Comparison of ENCODE assay signal across 1 cellular context in genomic region chr15:81529444-81529950, GRCh38.
TF ChIP-seq lines count a peak whose summit lies in the region.

No MANE protein-coding gene starts in this region.

TF ChIP-seq in SK-N-SH treated with all-trans-retinoic acid at 6 μM for 48 hours, 23 proteins besides CTCF, POLR2A, EP300 and RAD21 (continued from another document):
- TF ChIP-seq, protein P1, sequence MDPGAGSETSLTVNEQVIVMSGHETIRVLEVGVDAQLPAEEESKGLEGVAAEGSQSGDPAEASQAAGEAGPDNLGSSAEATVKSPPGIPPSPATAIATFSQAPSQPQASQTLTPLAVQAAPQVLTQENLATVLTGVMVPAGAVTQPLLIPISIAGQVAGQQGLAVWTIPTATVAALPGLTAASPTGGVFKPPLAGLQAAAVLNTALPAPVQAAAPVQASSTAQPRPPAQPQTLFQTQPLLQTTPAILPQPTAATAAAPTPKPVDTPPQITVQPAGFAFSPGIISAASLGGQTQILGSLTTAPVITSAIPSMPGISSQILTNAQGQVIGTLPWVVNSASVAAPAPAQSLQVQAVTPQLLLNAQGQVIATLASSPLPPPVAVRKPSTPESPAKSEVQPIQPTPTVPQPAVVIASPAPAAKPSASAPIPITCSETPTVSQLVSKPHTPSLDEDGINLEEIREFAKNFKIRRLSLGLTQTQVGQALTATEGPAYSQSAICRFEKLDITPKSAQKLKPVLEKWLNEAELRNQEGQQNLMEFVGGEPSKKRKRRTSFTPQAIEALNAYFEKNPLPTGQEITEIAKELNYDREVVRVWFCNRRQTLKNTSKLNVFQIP (CRISPR knock-in tag; IDR thresholded peaks at IDR 0.05; ENCODE audit: borderline replicate concordance, low read depth), result no peak
- TF ChIP-seq PATZ1 (CRISPR knock-in tag; IDR thresholded peaks at IDR 0.05; ENCODE audit: borderline replicate concordance), result no peak
- TF ChIP-seq TCF4 (CRISPR knock-in tag; IDR thresholded peaks at IDR 0.05; ENCODE audit: borderline replicate concordance), result no peak
- no peak for TF ChIP-seq TSHZ2 (CRISPR knock-in tag; IDR thresholded peaks at IDR 0.05)
- TF ChIP-seq ZNF8 (CRISPR knock-in tag; IDR thresholded peaks at IDR 0.05), result no peak
- TF ChIP-seq ZFP3 (CRISPR knock-in tag; IDR thresholded peaks at IDR 0.05), result no peak
- no peak for TF ChIP-seq PPARA (CRISPR knock-in tag; IDR thresholded peaks at IDR 0.05; ENCODE audit: borderline replicate concordance)
- TF ChIP-seq ISL1 (CRISPR knock-in tag; IDR thresholded peaks at IDR 0.05), result no peak
- TF ChIP-seq GLIS3 (CRISPR knock-in tag; IDR thresholded peaks at IDR 0.05), result no peak
- no peak for TF ChIP-seq OSR1 (CRISPR knock-in tag; IDR thresholded peaks at IDR 0.05)
- no peak for TF ChIP-seq ZNF70 (CRISPR knock-in tag; IDR thresholded peaks at IDR 0.05)
- no peak for TF ChIP-seq RARB (CRISPR knock-in tag; IDR thresholded peaks at IDR 0.05)
- TF ChIP-seq CSDC2 (CRISPR knock-in tag; IDR thresholded peaks at IDR 0.05), result no peak
- no peak for TF ChIP-seq ARNTL (CRISPR knock-in tag; IDR thresholded peaks at IDR 0.05; ENCODE audit: borderline replicate concordance, low read depth)
- TF ChIP-seq, protein P2, sequence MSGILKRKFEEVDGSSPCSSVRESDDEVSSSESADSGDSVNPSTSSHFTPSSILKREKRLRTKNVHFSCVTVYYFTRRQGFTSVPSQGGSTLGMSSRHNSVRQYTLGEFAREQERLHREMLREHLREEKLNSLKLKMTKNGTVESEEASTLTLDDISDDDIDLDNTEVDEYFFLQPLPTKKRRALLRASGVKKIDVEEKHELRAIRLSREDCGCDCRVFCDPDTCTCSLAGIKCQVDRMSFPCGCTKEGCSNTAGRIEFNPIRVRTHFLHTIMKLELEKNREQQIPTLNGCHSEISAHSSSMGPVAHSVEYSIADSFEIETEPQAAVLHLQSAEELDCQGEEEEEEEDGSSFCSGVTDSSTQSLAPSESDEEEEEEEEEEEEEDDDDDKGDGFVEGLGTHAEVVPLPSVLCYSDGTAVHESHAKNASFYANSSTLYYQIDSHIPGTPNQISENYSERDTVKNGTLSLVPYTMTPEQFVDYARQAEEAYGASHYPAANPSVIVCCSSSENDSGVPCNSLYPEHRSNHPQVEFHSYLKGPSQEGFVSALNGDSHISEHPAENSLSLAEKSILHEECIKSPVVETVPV (CRISPR knock-in tag; IDR thresholded peaks at IDR 0.05), result no peak
